In genomic region chr9:83956288-83957028, GRCh38 we compare ENCODE assay signal across 7 cellular contexts. TPM values are rescaled to one million over a fixed set of nuclear protein-coding genes. Genes with fewer than 3 reads are reported as not detected.
A peak's percentile ranks its signal among the peaks of the same experiment; 100 is the strongest.
DNase-seq lines count a peak whose midpoint lies in the region; ATAC-seq and TF ChIP-seq lines count a peak whose summit lies in the region.

No MANE protein-coding gene starts in this region.

- peak overlapping the region; percentile 97 for H3K27ac Mint-ChIP-seq in activated CD4-positive, alpha-beta T cell treated with anti-CD3 and anti-CD28 coated beads, Interleukin-2, amount 10 ng/mL, durations not matched to agents 24 days and 14 days

- no peaks in the 10 kb centered on the region for H3K27me3 Mint-ChIP-seq in activated CD4-positive, alpha-beta T cell treated with anti-CD3 and anti-CD28 coated beads, Interleukin-2, amount 10 ng/mL, durations not matched to agents 24 days and 14 days

- peaks cover 26% of the 10 kb centered on the region for H3K36me3 Mint-ChIP-seq in activated CD4-positive, alpha-beta T cell treated with anti-CD3 and anti-CD28 coated beads, Interleukin-2, amount 10 ng/mL, durations not matched to agents 24 days and 14 days (ENCODE audit: low read depth)

- ATAC-seq in GM18505 (IDR thresholded peaks at IDR 0.05; ENCODE audit: unreplicated experiment) (peak; percentile 74), HG02642 (IDR thresholded peaks at IDR 0.05; ENCODE audit: poor library complexity, unreplicated experiment) (peak; percentile 84)

- intact Hi-C loops in activated CD4-positive, alpha-beta T cell treated with anti-CD3 and anti-CD28 coated beads, Interleukin-2, amount 10 ng/mL, durations not matched to agents 24 days and 14 days (cut with micrococcal nuclease): loop anchor here (1.0 to 10.0 kb wide), 3 partner anchors 24 to 338 kb away; partner anchors contain the start of genes HNRNPK, KIF27 and RMI1

- peaks cover 12% of the 10 kb centered on the region for H3K4me1 Mint-ChIP-seq in activated CD4-positive, alpha-beta T cell treated with anti-CD3 and anti-CD28 coated beads, Interleukin-2, amount 10 ng/mL, durations not matched to agents 24 days and 14 days

- H3K9me3 Mint-ChIP-seq in activated CD4-positive, alpha-beta T cell treated with anti-CD3 and anti-CD28 coated beads, Interleukin-2, amount 10 ng/mL, durations not matched to agents 24 days and 14 days: no peaks in the 10 kb centered on the region

- DNase-seq in NCI-H1694 (lab: John Stamatoyannopoulos, UW) (peak; percentile 7), medulla oblongata (ENCODE audit: extremely low spot score) (peak; percentile 73)
- peak; percentile 92 for DNase-seq in activated CD4-positive, alpha-beta T cell treated with anti-CD3 and anti-CD28 coated beads, Interleukin-2, amount 10 ng/mL, durations not matched to agents 24 days and 14 days
- DNase-seq in effector CD4-positive, alpha-beta T cell: peak; percentile 58
- peak; percentile 27 for DNase-seq in stimulated activated CD8-positive, alpha-beta memory T cell treated with anti-CD3 and anti-CD28 coated beads, Interleukin-15, amount 100 ng/mL, for 24 hours (ENCODE audit: low read depth)

- TF ChIP-seq POLR2A in GM18505 (IDR thresholded peaks at IDR 0.05; ENCODE audit: borderline replicate concordance, extremely low read depth, insufficient read depth, insufficient read length): peak; percentile 67

- peak overlapping the region; percentile 99 for H3K4me3 Mint-ChIP-seq in activated CD4-positive, alpha-beta T cell treated with anti-CD3 and anti-CD28 coated beads, Interleukin-2, amount 10 ng/mL, durations not matched to agents 24 days and 14 days

RNA-seq across cellular contexts. Expression of gene HNRNPK, which starts 23.6 kb away (rescaled TPM):
- total RNA-seq in activated CD4-positive, alpha-beta T cell treated with anti-CD3 and anti-CD28 coated beads, Interleukin-2, amount 10 ng/mL, durations not matched to agents 24 days and 14 days: 892 and 897 TPM in 2 replicates

RNA-seq across cellular contexts. Expression of gene RMI1, which starts 24.1 kb away (rescaled TPM):
- 28.9 and 29.3 TPM in 2 replicates for total RNA-seq in activated CD4-positive, alpha-beta T cell treated with anti-CD3 and anti-CD28 coated beads, Interleukin-2, amount 10 ng/mL, durations not matched to agents 24 days and 14 days

RNA-seq across cellular contexts. Expression of gene KIF27, which starts 35.2 kb away (rescaled TPM):
- 2.4 and 2.7 TPM in 2 replicates for total RNA-seq in activated CD4-positive, alpha-beta T cell treated with anti-CD3 and anti-CD28 coated beads, Interleukin-2, amount 10 ng/mL, durations not matched to agents 24 days and 14 days

Comparison
In these comparisons a context has a peak if more than half of its experiments do, and no peak if none do; other contexts are left out.
1. Peak in every context shown above with its lines: DNase-seq and ATAC-seq.
2. DNase-seq: peak in every context shown above with its lines; median percentile 92 in activated CD4-positive, alpha-beta T cell treated with anti-CD3 and anti-CD28 coated beads, Interleukin-2, amount 10 ng/mL, durations not matched to agents 24 days and 14 days; 73 in medulla oblongata; 58 in effector CD4-positive, alpha-beta T cell; 27 in stimulated activated CD8-positive, alpha-beta memory T cell treated with anti-CD3 and anti-CD28 coated beads, Interleukin-15, amount 100 ng/mL, for 24 hours; 7 in NCI-H1694.